18 cellular contexts compared by ENCODE assay signal in the genomic region with DNA sequence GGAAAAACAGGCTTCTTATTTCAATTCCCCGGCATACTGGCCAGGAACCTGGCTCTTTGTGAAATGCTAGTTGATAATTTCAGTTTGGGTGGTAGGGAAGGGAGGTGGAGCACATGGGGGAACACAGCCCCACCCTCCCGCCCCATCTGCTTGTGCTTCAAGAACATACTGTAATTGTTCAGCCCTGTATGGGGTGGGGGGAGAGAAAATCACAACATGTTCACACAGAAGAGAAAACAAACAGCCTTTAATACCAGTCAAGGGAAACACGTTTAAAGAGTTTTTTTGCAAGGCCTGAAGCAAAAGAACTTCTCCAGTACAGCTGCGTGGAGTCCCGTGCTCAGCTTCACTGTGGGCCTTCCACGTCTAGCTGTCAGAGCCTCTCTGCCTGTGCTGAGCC. TPM values are rescaled to one million over a fixed set of nuclear protein-coding genes. Genes with fewer than 3 reads are reported as not detected.
DNase-seq lines count a peak whose midpoint lies in the region; ATAC-seq and TF ChIP-seq lines count a peak whose summit lies in the region.
"Had no signal": no experiment of that assay in that cellular context is flagged by ENCODE, and none has a peak within 500 bp of the region (broad histone marks: within the 10 kb centered on the region; RNA-seq: fewer than 3 reads in every experiment).

No MANE protein-coding gene starts in this region.

- H3K27ac ChIP-seq in right atrium auricular region, result no peak overlapping the region
- H3K27ac ChIP-seq: 22Rv1; BLaER1 treated with 17β-estradiol and CSF1 and Interleukin-3, amounts not matched to agents 10 nM and 100 nM had no signal

- no peaks in the 10 kb centered on the region for H3K36me3 ChIP-seq in right atrium auricular region
- H3K36me3 ChIP-seq: BE2C; BLaER1 treated with 17β-estradiol and CSF1 and Interleukin-3, amounts not matched to agents 10 nM and 100 nM; HAP-1 had no signal

- no peaks in the 10 kb centered on the region for H3K27me3 ChIP-seq in right atrium auricular region
- H3K27me3 ChIP-seq: BE2C; BLaER1 treated with 17β-estradiol and CSF1 and Interleukin-3, amounts not matched to agents 10 nM and 100 nM had no signal

- no peaks in the 10 kb centered on the region for H3K4me1 ChIP-seq in right atrium auricular region
- H3K4me1 ChIP-seq: BE2C; BLaER1 treated with 17β-estradiol and CSF1 and Interleukin-3, amounts not matched to agents 10 nM and 100 nM; HAP-1 had no signal

- intact Hi-C loops in Right ventricle myocardium superior (cut with DNase I), result no loop called here
- intact Hi-C loops in sciatic nerve (cut with DNase I), result no loop called here

- no peak overlapping the region for H3K4me3 ChIP-seq in right atrium auricular region
- H3K4me3 ChIP-seq: BLaER1 treated with 17β-estradiol and CSF1 and Interleukin-3, amounts not matched to agents 10 nM and 100 nM; HAP-1 had no signal

- no peak for ATAC-seq in Right ventricle myocardium superior (ENCODE audit: poor library complexity)
- peak; percentile 87 for ATAC-seq in sciatic nerve
- ATAC-seq in HG02623 (IDR thresholded peaks at IDR 0.05; ENCODE audit: unreplicated experiment), result no peak

- no peak for TF ChIP-seq CTCF in right atrium auricular region (IDR thresholded peaks at IDR 0.05)

- no peaks in the 10 kb centered on the region for H3K9me3 ChIP-seq in right atrium auricular region
- H3K9me3 ChIP-seq: BE2C, HAP-1 had no signal

- DNase-seq in DMS 273 (lab: John Stamatoyannopoulos, UW; ENCODE audit: unreplicated experiment), result peak; percentile 11
- no peak for DNase-seq in DMS 273 treated with DMSO at 0.1 percent for 48 hours (lab: John Stamatoyannopoulos, UW)
- peak; percentile 34 for DNase-seq in right atrium auricular region (ENCODE audit: low spot score)
- DNase-seq in Right ventricle myocardium superior, result no peak
- DNase-seq in sciatic nerve (ENCODE audit: low spot score), result no peak
- no peak for DNase-seq in mucosa of gallbladder (ENCODE audit: low spot score)
- no peak for DNase-seq in stimulated activated CD4-positive, alpha-beta T cell treated with anti-CD3 and anti-CD28 coated beads, Interleukin-4, amount 100 ng/mL, for 1 hour
- DNase-seq: BE2C; CD4-positive, alpha-beta T cell; CD8-positive, alpha-beta memory T cell; DMS153; DND-41; GOT3; HFFc6 had no signal

RNA-seq across cellular contexts. Expression of a gene that starts 59.7 kb away (rescaled TPM):
- under 1 TPM in 1 of 2 donors, not detected in 1; 0.07 TPM for total RNA-seq in right atrium auricular region
- total RNA-seq in Right ventricle myocardium superior, result 0.56 TPM
- 11.0 TPM for total RNA-seq in sciatic nerve
- total RNA-seq in mucosa of gallbladder, result 0.75 TPM
- total RNA-seq: CD4-positive, alpha-beta T cell; CD8-positive, alpha-beta memory T cell; HFFc6 had no signal

Comparison
In these comparisons a context has a peak if more than half of its experiments do, and no peak if none do; other contexts are left out.
1. DNase-seq: peak in DMS 273 (single experiment) and right atrium auricular region (single experiment); none in DMS 273 treated with DMSO at 0.1 percent for 48 hours (single experiment), Right ventricle myocardium superior (single experiment), sciatic nerve (single experiment), mucosa of gallbladder (single experiment) and stimulated activated CD4-positive, alpha-beta T cell treated with anti-CD3 and anti-CD28 coated beads, Interleukin-4, amount 100 ng/mL, for 1 hour (single experiment).